ENCODE assay signal across 8 cellular contexts in the genomic region with DNA sequence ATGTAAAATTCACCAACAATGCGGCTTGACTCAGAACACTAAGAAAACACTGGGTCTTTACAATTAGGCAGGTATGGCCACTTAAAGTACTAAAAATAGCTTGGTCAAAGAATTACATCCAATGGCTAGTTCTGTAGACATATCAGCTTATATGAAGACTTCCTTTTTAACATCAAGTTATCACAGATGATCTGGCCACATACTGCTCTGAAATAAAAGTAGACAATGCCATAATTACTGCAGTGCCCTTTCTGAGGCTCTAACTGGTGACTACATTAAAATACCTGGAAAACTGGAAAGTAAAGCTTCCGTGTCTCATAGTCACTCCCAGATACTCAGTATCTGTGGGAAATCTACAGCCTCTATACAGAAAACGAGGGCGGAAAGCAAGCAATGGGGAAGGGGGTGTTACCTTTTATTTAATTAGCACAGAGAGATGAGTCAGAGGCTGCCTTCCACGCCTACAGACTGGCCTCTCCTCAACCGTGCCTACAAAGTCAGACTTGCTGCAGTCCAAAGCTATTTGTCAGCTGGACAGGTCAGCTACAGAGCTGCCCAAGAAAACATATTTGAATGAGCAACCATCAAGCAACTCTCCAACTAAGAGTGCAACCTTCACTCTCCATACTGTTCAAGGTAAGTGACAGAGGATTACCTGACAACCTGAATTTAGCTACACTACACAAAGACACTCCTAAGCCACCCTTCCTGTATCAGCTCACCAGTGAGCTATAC. TPM values are rescaled to one million over a fixed set of nuclear protein-coding genes. Genes with fewer than 3 reads are reported as not detected.
DNase-seq lines count a peak whose midpoint lies in the region; ATAC-seq lines count a peak whose summit lies in the region.

No MANE protein-coding gene starts in this region.

- H3K27ac Mint-ChIP-seq in activated CD8-positive, alpha-beta memory T cell treated with anti-CD3 and anti-CD28 coated beads, Interleukin-2, amount 10 ng/mL, durations not matched to agents 7 days and 5 days = peak overlapping the region; percentile 85

- peaks cover 53% of the 10 kb centered on the region for H3K4me1 Mint-ChIP-seq in activated CD8-positive, alpha-beta memory T cell treated with anti-CD3 and anti-CD28 coated beads, Interleukin-2, amount 10 ng/mL, durations not matched to agents 7 days and 5 days

- ATAC-seq in HG02943 (IDR thresholded peaks at IDR 0.05; ENCODE audit: low read depth, unreplicated experiment) = peak; percentile 72
- peak; percentile 89 for ATAC-seq in activated CD8-positive, alpha-beta memory T cell treated with anti-CD3 and anti-CD28 coated beads, Interleukin-2, amount 10 ng/mL, durations not matched to agents 7 days and 5 days

- peak overlapping the region; percentile 52 for H3K4me3 Mint-ChIP-seq in activated CD8-positive, alpha-beta memory T cell treated with anti-CD3 and anti-CD28 coated beads, Interleukin-2, amount 10 ng/mL, durations not matched to agents 7 days and 5 days

- CTCF ChIA-PET in activated CD8-positive, alpha-beta memory T cell treated with anti-CD3 and anti-CD28 coated beads, Interleukin-2, amount 10 ng/mL, durations not matched to agents 7 days and 5 days (lab: Charles Lee) = interaction anchor here (1.2 to 2.8 kb wide), 6 partner anchors 9 to 155 kb away, joined by 3 to 9 read pairs (median 4); a partner anchor contains a TSS

- peaks cover 33% of the 10 kb centered on the region for H3K36me3 Mint-ChIP-seq in activated CD8-positive, alpha-beta memory T cell treated with anti-CD3 and anti-CD28 coated beads, Interleukin-2, amount 10 ng/mL, durations not matched to agents 7 days and 5 days

- H3K27me3 Mint-ChIP-seq in activated CD8-positive, alpha-beta memory T cell treated with anti-CD3 and anti-CD28 coated beads, Interleukin-2, amount 10 ng/mL, durations not matched to agents 7 days and 5 days = no peaks in the 10 kb centered on the region

- H3K9me3 Mint-ChIP-seq in activated CD8-positive, alpha-beta memory T cell treated with anti-CD3 and anti-CD28 coated beads, Interleukin-2, amount 10 ng/mL, durations not matched to agents 7 days and 5 days (ENCODE audit: low read depth) = peaks cover 7% of the 10 kb centered on the region

- DNase-seq in DMS 273 (lab: John Stamatoyannopoulos, UW; ENCODE audit: unreplicated experiment) (peak; percentile 64), DMS 273 treated with DMSO at 0.1 percent for 48 hours (lab: John Stamatoyannopoulos, UW) (no peak), NCI-H226 (peak; percentile 93), fibroblast of gingiva (ENCODE audit: low read depth) (peak; percentile 72), non-pigmented ciliary epithelial cell (ENCODE audit: low read depth) (peak; percentile 88), NCI-H2171 (lab: John Stamatoyannopoulos, UW) (no peak)
- peak; percentile 69 for DNase-seq in activated CD8-positive, alpha-beta memory T cell treated with anti-CD3 and anti-CD28 coated beads, Interleukin-2, amount 10 ng/mL, durations not matched to agents 7 days and 5 days

RNA-seq across cellular contexts. Expression of a gene that starts 8.7 kb away (rescaled TPM):
- 10 to 100 TPM; 26.8 to 38.0 TPM for total RNA-seq in activated CD8-positive, alpha-beta memory T cell treated with anti-CD3 and anti-CD28 coated beads, Interleukin-2, amount 10 ng/mL, durations not matched to agents 7 days and 5 days

Comparison
In these comparisons a context has a peak if more than half of its experiments do, and no peak if none do; other contexts are left out.
1. DNase-seq: peak in DMS 273 (single experiment), NCI-H226 (single experiment), activated CD8-positive, alpha-beta memory T cell treated with anti-CD3 and anti-CD28 coated beads, Interleukin-2, amount 10 ng/mL, durations not matched to agents 7 days and 5 days (single experiment), fibroblast of gingiva (single experiment) and non-pigmented ciliary epithelial cell (single experiment); none in DMS 273 treated with DMSO at 0.1 percent for 48 hours (single experiment) and NCI-H2171 (single experiment).